ENCODE assay signal across 8 cellular contexts in the genomic region with DNA sequence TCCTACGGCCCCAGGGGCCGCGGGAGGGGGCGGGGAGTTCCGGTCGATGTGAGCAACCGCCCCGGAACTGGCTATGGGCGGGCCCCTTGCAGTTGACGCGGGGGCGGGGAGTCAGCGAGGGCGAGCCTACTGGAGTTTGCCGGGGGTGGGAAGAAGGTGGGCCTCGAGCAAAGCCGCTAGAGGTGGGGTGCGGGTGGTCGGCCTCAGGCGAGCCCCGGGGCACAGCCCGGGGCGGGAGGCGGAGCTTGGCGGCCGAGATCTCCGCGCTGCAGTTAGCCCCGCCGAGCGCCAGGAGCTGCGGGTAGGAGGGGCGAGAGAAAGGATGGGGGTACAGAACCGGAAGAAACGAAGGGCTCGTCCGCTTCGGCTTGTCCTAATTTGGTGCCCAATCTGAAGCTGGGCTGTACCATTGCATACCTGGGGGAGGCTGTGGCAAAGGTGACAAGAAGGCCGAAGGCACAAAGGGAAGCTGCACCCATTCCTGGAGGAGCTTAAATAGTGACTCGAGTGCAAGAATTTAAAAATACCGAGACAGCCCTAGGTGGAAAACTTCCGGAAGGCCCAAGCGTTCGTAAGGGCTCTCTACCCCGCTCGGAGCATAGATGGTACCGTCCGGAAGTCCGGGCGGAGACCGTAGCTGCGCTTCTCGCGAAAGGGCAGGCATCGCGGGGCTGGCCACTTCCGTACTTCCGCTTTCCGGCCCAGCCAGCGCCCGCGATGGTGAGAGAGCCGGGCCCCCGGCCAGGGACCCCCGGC. TPM values are rescaled to one million over a fixed set of nuclear protein-coding genes. Genes with fewer than 3 reads are reported as not detected.
DNase-seq lines count a peak whose midpoint lies in the region; ATAC-seq and TF ChIP-seq lines count a peak whose summit lies in the region.

A gene (plus strand): TSS at position 678 of the 756 bp plus-strand sequence. CDS start 40 bp downstream, at position 718.
A gene with protein sequence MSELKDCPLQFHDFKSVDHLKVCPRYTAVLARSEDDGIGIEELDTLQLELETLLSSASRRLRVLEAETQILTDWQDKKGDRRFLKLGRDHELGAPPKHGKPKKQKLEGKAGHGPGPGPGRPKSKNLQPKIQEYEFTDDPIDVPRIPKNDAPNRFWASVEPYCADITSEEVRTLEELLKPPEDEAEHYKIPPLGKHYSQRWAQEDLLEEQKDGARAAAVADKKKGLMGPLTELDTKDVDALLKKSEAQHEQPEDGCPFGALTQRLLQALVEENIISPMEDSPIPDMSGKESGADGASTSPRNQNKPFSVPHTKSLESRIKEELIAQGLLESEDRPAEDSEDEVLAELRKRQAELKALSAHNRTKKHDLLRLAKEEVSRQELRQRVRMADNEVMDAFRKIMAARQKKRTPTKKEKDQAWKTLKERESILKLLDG (minus strand): TSS at position 69 of the 756 bp plus-strand sequence. CDS start 1,007 bp downstream, outside the sequence.

- peak within 1 kb of the TSS; percentile 90 to 100 (median 98) for H3K4me3 Mint-ChIP-seq in naive thymus-derived CD4-positive, alpha-beta T cell
- H3K4me3 Mint-ChIP-seq in stimulated activated memory B cell treated with anti-CD40 and anti-IgM and Interleukin-4, amounts not matched to agents 10 μg/mL and 1 μg/mL and 100 μg/mL, for 72 hours = peak within 1 kb of the TSS; percentile 91

- CTCF ChIA-PET in naive thymus-derived CD4-positive, alpha-beta T cell (lab: Charles Lee) = interaction anchor here (1.0 to 1.4 kb wide), 2 partner anchors 16 to 17 kb away, joined by 3 to 7 read pairs; no protein-coding TSS in a partner anchor

- H3K27me3 Mint-ChIP-seq in naive thymus-derived CD4-positive, alpha-beta T cell = no peaks in the 10 kb centered on the region
- no peaks in the 10 kb centered on the region for H3K27me3 Mint-ChIP-seq in stimulated activated memory B cell treated with anti-CD40 and anti-IgM and Interleukin-4, amounts not matched to agents 10 μg/mL and 1 μg/mL and 100 μg/mL, for 72 hours

- H3K36me3 ChIP-seq in naive thymus-derived CD4-positive, alpha-beta T cell (ENCODE audit: control insufficient read depth in 2 of 3, insufficient read depth in 3 of 3, low read length in 3 of 3) = peaks cover 2 to 45% (median 7%) of the 10 kb centered on the region in 3 experiments

- ATAC-seq in naive thymus-derived CD4-positive, alpha-beta T cell = peak; percentile 92
- ATAC-seq in stimulated activated memory B cell treated with anti-CD40 and anti-IgM and Interleukin-4, amounts not matched to agents 10 μg/mL and 1 μg/mL and 100 μg/mL, for 72 hours = peak; percentile 90

- POLR2A ChIA-PET in naive thymus-derived CD4-positive, alpha-beta T cell (lab: Charles Lee) = interaction anchor here (0.5 to 2.7 kb wide), 31 partner anchors 9 to 471 kb away, joined by 3 to 61 read pairs (median 5); a partner anchor contains a TSS

- peak within 1 kb of the TSS; percentile 97 to 100 (median 99) for H3K27ac Mint-ChIP-seq in naive thymus-derived CD4-positive, alpha-beta T cell
- peak within 1 kb of the TSS; percentile 100 for H3K27ac Mint-ChIP-seq in stimulated activated memory B cell treated with anti-CD40 and anti-IgM and Interleukin-4, amounts not matched to agents 10 μg/mL and 1 μg/mL and 100 μg/mL, for 72 hours

- peak within 1 kb of the TSS; percentile 98 for H3K27ac ChIP-seq in naive thymus-derived CD4-positive, alpha-beta T cell (ENCODE audit: low read depth, low read length)

- intact Hi-C loops in naive thymus-derived CD4-positive, alpha-beta T cell (cut with micrococcal nuclease) = loop anchor here (1.0 to 10.0 kb wide), 20 partner anchors 12 to 529 kb away; a partner anchor contains a TSS

- DNase-seq in EH (ENCODE audit: low read depth) (peak; percentile 97), H4 (ENCODE audit: low spot score) (peak; percentile 94), LNCaP clone FGC (ENCODE audit: low read depth) (peak; percentile 94), RPMI8226 (peak; percentile 96), fibroblast of gingiva (ENCODE audit: low read depth) (peak; percentile 95)
- peak; percentile 80 to 82 for DNase-seq in activated T-helper 1 cell treated with anti-CD3 and anti-CD28 coated beads, Interleukin-2, amount 50 U/mL, for 16 hours (ENCODE audit: low read depth in 1 of 2, low spot score in 1 of 2)
- peak; percentile 83 to 96 (median 93) for DNase-seq in naive thymus-derived CD4-positive, alpha-beta T cell

- peaks cover 14 to 43% (median 33%) of the 10 kb centered on the region in 5 donors for H3K36me3 Mint-ChIP-seq in naive thymus-derived CD4-positive, alpha-beta T cell
- H3K36me3 Mint-ChIP-seq in stimulated activated memory B cell treated with anti-CD40 and anti-IgM and Interleukin-4, amounts not matched to agents 10 μg/mL and 1 μg/mL and 100 μg/mL, for 72 hours = peaks cover 65% of the 10 kb centered on the region

- no peaks in the 10 kb centered on the region for H3K9me3 Mint-ChIP-seq in naive thymus-derived CD4-positive, alpha-beta T cell
- no peaks in the 10 kb centered on the region for H3K9me3 Mint-ChIP-seq in stimulated activated memory B cell treated with anti-CD40 and anti-IgM and Interleukin-4, amounts not matched to agents 10 μg/mL and 1 μg/mL and 100 μg/mL, for 72 hours

- H3K4me1 ChIP-seq in naive thymus-derived CD4-positive, alpha-beta T cell (ENCODE audit: control insufficient read depth in 2 of 2, insufficient read depth in 2 of 2, low read length in 2 of 2) = peaks cover 47% of the 10 kb centered on the region in 2 donors

- no peaks in the 10 kb centered on the region for H3K9me3 ChIP-seq in naive thymus-derived CD4-positive, alpha-beta T cell (ENCODE audit: control insufficient read depth in 2 of 3, low read length in 3 of 3)

- H3K27me3 ChIP-seq in naive thymus-derived CD4-positive, alpha-beta T cell (ENCODE audit: control insufficient read depth in 2 of 2, insufficient read depth in 2 of 2, low read length in 2 of 2) = no peaks in the 10 kb centered on the region

- no peak for TF ChIP-seq CTCF in LNCaP clone FGC (IDR thresholded peaks at IDR 0.05; ENCODE audit: control insufficient read depth, extremely low read depth, insufficient read depth)

- peak within 1 kb of the TSS; percentile 97 for H3K4me3 ChIP-seq in LNCaP clone FGC (ENCODE audit: low read depth, low read length)
- peak within 1 kb of the TSS; percentile 81 for H3K4me3 ChIP-seq in naive thymus-derived CD4-positive, alpha-beta T cell (ENCODE audit: low read length)

- H3K4me1 Mint-ChIP-seq in naive thymus-derived CD4-positive, alpha-beta T cell = peaks cover 45 to 75% (median 63%) of the 10 kb centered on the region in 7 donors
- H3K4me1 Mint-ChIP-seq in stimulated activated memory B cell treated with anti-CD40 and anti-IgM and Interleukin-4, amounts not matched to agents 10 μg/mL and 1 μg/mL and 100 μg/mL, for 72 hours = peaks cover 66% of the 10 kb centered on the region

RNA-seq across cellular contexts. Expression of the first gene that starts in this region (rescaled TPM):
- 227 and 296 TPM in 2 replicates for total RNA-seq in H4 (2014; rRNA removed; shearing (Covaris generic))
- total RNA-seq in naive thymus-derived CD4-positive, alpha-beta T cell = 100 to 1,000 TPM; 128 to 273 (median 129) TPM
- polyA plus RNA-seq in naive thymus-derived CD4-positive, alpha-beta T cell = 100 to 1,000 TPM; 205 to 212 TPM

RNA-seq across cellular contexts. Expression of the second gene that starts in this region (rescaled TPM):
- total RNA-seq in H4 (2014; rRNA removed; shearing (Covaris generic)) = 81.5 and 95.9 TPM in 2 replicates
- total RNA-seq in naive thymus-derived CD4-positive, alpha-beta T cell = 10 to 100 TPM; 31.6 to 67.4 (median 36.8) TPM
- polyA plus RNA-seq in naive thymus-derived CD4-positive, alpha-beta T cell = 10 to 100 TPM; 44.3 to 69.5 TPM

Comparison
In these comparisons a context has a peak if more than half of its experiments do, and no peak if none do; other contexts are left out.
1. Peak in every context shown above with its lines: DNase-seq, ATAC-seq, H3K4me3 ChIP-seq and H3K27ac ChIP-seq.